19 cellular contexts compared by ENCODE assay signal in the genomic region with DNA sequence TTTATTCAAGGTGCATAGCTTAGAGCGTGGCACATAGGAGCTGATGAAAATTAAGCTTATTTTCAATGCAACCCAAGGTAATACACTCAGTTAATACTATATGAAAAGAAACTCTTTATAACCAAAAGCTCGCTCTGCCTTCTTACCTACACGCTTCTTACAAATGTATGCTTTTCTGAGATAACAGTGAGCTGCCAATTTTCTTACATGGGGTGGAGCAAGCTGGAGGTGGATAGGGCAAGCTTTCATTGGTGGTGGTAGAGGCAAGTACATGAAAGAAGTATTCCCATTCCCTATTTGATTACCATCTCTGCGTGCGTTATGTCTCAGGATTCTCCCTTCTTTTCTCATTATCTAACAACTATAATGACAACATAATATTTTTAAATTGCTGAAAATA.
"Had no signal": no experiment of that assay in that cellular context is flagged by ENCODE, and none has a peak within 500 bp of the region (broad histone marks: within the 10 kb centered on the region; RNA-seq: fewer than 3 reads in every experiment).

No MANE protein-coding gene starts in this region.

- ATAC-seq: effector memory CD8-positive, alpha-beta T cell; foreskin keratinocyte; gastroesophageal sphincter; heart left ventricle; left lung; left ventricle myocardium superior; lower lobe of right lung; mucosa of descending colon had no signal

- DNase-seq: colonic mucosa; cortex of kidney; effector CD8-positive, alpha-beta T cell; effector memory CD8-positive, alpha-beta T cell; endodermal cell; foreskin keratinocyte; heart left ventricle; hypothalamus; immature natural killer cell; islet precursor cell; kidney; kidney glomerular epithelial cell; left lung; left ventricle myocardium superior; lower lobe of right lung; mesenchymal stem cell; mucosa of descending colon; naive B cell had no signal
